Comparison of ENCODE assay signal across 1 cellular context in the genomic region with DNA sequence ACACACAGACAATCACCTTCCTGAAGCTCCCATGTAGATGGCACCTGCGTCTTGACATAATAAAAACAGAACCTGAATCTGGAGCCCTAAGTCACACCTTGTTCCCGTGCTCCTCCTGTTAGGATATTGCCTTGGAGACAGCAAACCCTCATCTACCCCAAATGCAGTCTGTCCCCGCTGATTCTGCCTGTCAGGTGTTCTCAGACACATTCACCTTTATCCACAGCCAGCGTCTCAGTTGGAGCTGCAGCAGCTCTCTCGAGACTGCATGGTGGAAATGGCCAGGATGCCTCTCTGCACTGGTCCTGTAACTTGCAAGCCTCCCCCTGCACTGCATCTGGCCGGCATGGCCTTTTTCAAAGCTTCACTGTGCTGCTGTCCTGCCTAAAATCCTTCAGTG.
TF ChIP-seq lines count a peak whose summit lies in the region.

No MANE protein-coding gene starts in this region.

TF ChIP-seq in SK-N-SH, 30 proteins besides CTCF, POLR2A, EP300 and RAD21 (continued from another document):
- TF ChIP-seq, protein P1, sequence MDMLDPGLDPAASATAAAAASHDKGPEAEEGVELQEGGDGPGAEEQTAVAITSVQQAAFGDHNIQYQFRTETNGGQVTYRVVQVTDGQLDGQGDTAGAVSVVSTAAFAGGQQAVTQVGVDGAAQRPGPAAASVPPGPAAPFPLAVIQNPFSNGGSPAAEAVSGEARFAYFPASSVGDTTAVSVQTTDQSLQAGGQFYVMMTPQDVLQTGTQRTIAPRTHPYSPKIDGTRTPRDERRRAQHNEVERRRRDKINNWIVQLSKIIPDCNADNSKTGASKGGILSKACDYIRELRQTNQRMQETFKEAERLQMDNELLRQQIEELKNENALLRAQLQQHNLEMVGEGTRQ (IDR thresholded peaks at IDR 0.05; ENCODE audit: borderline replicate concordance, low read depth, low read length) = no peak
- TF ChIP-seq FOXM1 (IDR thresholded peaks at IDR 0.05; ENCODE audit: low read depth) = no peak
- no peak for TF ChIP-seq RXRA (IDR thresholded peaks at IDR 0.05; ENCODE audit: borderline replicate concordance, low read depth)
- TF ChIP-seq, protein P2, sequence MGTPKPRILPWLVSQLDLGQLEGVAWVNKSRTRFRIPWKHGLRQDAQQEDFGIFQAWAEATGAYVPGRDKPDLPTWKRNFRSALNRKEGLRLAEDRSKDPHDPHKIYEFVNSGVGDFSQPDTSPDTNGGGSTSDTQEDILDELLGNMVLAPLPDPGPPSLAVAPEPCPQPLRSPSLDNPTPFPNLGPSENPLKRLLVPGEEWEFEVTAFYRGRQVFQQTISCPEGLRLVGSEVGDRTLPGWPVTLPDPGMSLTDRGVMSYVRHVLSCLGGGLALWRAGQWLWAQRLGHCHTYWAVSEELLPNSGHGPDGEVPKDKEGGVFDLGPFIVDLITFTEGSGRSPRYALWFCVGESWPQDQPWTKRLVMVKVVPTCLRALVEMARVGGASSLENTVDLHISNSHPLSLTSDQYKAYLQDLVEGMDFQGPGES (IDR thresholded peaks at IDR 0.05; ENCODE audit: low read depth, low read length) = no peak
- no peak for TF ChIP-seq POLR2AphosphoS5 (IDR thresholded peaks at IDR 0.05; ENCODE audit: low read depth, low read length)
- no peak for TF ChIP-seq RFX5 (IDR thresholded peaks at IDR 0.05; ENCODE audit: low read length)
- TF ChIP-seq CHD2 (IDR thresholded peaks at IDR 0.05; ENCODE audit: low read length, partially characterized antibody) = no peak
- no peak for TF ChIP-seq SMC3 (IDR thresholded peaks at IDR 0.05; ENCODE audit: low read depth, low read length)
- TF ChIP-seq JUND (IDR thresholded peaks at IDR 0.05) = no peak
- no peak for TF ChIP-seq SIN3A (IDR thresholded peaks at IDR 0.05; ENCODE audit: borderline replicate concordance, low read depth, low read length)
- TF ChIP-seq, protein P3, sequence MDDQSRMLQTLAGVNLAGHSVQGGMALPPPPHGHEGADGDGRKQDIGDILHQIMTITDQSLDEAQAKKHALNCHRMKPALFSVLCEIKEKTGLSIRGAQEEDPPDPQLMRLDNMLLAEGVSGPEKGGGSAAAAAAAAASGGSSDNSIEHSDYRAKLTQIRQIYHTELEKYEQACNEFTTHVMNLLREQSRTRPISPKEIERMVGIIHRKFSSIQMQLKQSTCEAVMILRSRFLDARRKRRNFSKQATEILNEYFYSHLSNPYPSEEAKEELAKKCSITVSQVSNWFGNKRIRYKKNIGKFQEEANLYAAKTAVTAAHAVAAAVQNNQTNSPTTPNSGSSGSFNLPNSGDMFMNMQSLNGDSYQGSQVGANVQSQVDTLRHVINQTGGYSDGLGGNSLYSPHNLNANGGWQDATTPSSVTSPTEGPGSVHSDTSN (IDR thresholded peaks at IDR 0.05) = no peak
TF ChIP-seq in SK-N-SH: peak in this region for 0.
